In genomic region chr1:171142081-171142450, GRCh38 we compare ENCODE assay signal across 14 cellular contexts. TPM values are rescaled to one million over a fixed set of nuclear protein-coding genes. Genes with fewer than 3 reads are reported as not detected.
DNase-seq lines count a peak whose midpoint lies in the region; ATAC-seq and TF ChIP-seq lines count a peak whose summit lies in the region.
"Had no signal": no experiment of that assay in that cellular context is flagged by ENCODE, and none has a peak within 500 bp of the region (broad histone marks: within the 10 kb centered on the region; RNA-seq: fewer than 3 reads in every experiment).

No MANE protein-coding gene starts in this region.

- intact Hi-C loops in breast epithelium (cut with DNase I; ENCODE audit: low total_unique reads) = no loop called here

- H3K4me3 Mint-ChIP-seq in naive thymus-derived CD8-positive, alpha-beta T cell = no peak overlapping the region
- H3K4me3 Mint-ChIP-seq: CD8-positive, alpha-beta memory T cell; central memory CD8-positive, alpha-beta T cell had no signal

- DNase-seq in ELF-1 (ENCODE audit: low read depth, low spot score) = peak; percentile 24
- DNase-seq in breast epithelium (ENCODE audit: low spot score in 2 of 2) = peak in 1 of 2 donors; percentile 82
- DNase-seq in renal cortical epithelial cell (ENCODE audit: low read depth) = peak; percentile 8
- DNase-seq in HPDE6-E6E7 (ENCODE audit: extremely low spot score) = no peak
- no peak for DNase-seq in SKM-1 treated with dmso at 0.1 percent for 144 hours (lab: John Stamatoyannopoulos, UW; ENCODE audit: unreplicated experiment)
- DNase-seq in NCI-H345 treated with DMSO at 0.1 percent for 48 hours (lab: John Stamatoyannopoulos, UW; ENCODE audit: unreplicated experiment) = no peak
- no peak for DNase-seq in naive thymus-derived CD8-positive, alpha-beta T cell
- DNase-seq: activated CD4-positive, alpha-beta T cell treated with anti-CD3 and anti-CD28 coated beads for 48 hours; CD8-positive, alpha-beta memory T cell; Kasumi-1; kidney glomerular epithelial cell; OCI-M1 had no signal

- ATAC-seq in naive thymus-derived CD8-positive, alpha-beta T cell = no peak

- H3K9me3 ChIP-seq in breast epithelium = no peaks in the 10 kb centered on the region

- peaks cover 0 to 32% (median 15%) of the 10 kb centered on the region in 5 donors for H3K27me3 Mint-ChIP-seq in naive thymus-derived CD8-positive, alpha-beta T cell

- peaks cover 0 to 5% (median 0%) of the 10 kb centered on the region in 9 donors for H3K9me3 Mint-ChIP-seq in naive thymus-derived CD8-positive, alpha-beta T cell
- H3K9me3 Mint-ChIP-seq: central memory CD8-positive, alpha-beta T cell had no signal

- no peak for TF ChIP-seq CTCF in breast epithelium (IDR thresholded peaks at IDR 0.05)

- no peak for TF ChIP-seq POLR2A in breast epithelium (IDR thresholded peaks at IDR 0.05)

- peaks cover 0 to 6% (median 0%) of the 10 kb centered on the region in 4 donors for H3K4me1 Mint-ChIP-seq in naive thymus-derived CD8-positive, alpha-beta T cell
- H3K4me1 Mint-ChIP-seq: CD8-positive, alpha-beta memory T cell; central memory CD8-positive, alpha-beta T cell had no signal

- peaks cover 6 to 16% of the 10 kb centered on the region in 2 donors for H3K4me1 ChIP-seq in breast epithelium

- peak overlapping the region in 1 of 3 donors; percentile 49 for H3K4me3 ChIP-seq in breast epithelium

- H3K27me3 ChIP-seq in breast epithelium (no peaks in the 10 kb centered on the region), layer of hippocampus (ENCODE audit: control insufficient read depth, insufficient read depth, low read length) (no peaks in the 10 kb centered on the region)

- no peaks in the 10 kb centered on the region for H3K36me3 ChIP-seq in breast epithelium

- H3K27ac ChIP-seq in breast epithelium (peak overlapping the region; percentile 85 to 94), layer of hippocampus (ENCODE audit: low read depth, low read length) (peak overlapping the region; percentile 58)

- no peaks in the 10 kb centered on the region for H3K36me3 Mint-ChIP-seq in naive thymus-derived CD8-positive, alpha-beta T cell
- H3K36me3 Mint-ChIP-seq: CD8-positive, alpha-beta memory T cell had no signal

- no peak overlapping the region for H3K27ac Mint-ChIP-seq in naive thymus-derived CD8-positive, alpha-beta T cell
- H3K27ac Mint-ChIP-seq: CD8-positive, alpha-beta memory T cell had no signal

- POLR2A ChIA-PET in naive thymus-derived CD8-positive, alpha-beta T cell (lab: Charles Lee) = no interaction called here

RNA-seq across cellular contexts. Expression of gene FMO2, which starts 43.0 kb away (rescaled TPM):
- total RNA-seq in breast epithelium (100 to 1,000 TPM in 2 of 3 donors, 10 to 100 TPM in 1; 79.5 to 141 (median 132) TPM), renal cortical epithelial cell (not detected in 2 replicates)
- total RNA-seq in naive thymus-derived CD8-positive, alpha-beta T cell = not detected
- not detected for polyA plus RNA-seq in naive thymus-derived CD8-positive, alpha-beta T cell
- total RNA-seq: CD8-positive, alpha-beta memory T cell had no signal
- polyA plus RNA-seq: CD8-positive, alpha-beta memory T cell had no signal

RNA-seq across cellular contexts. Expression of gene FMO3, which starts 51.4 kb away (rescaled TPM):
- total RNA-seq in breast epithelium = 10 to 100 TPM in 1 of 3 donors, 1 to 10 TPM in 2; 5.3 to 19.3 (median 6.1) TPM
- total RNA-seq in renal cortical epithelial cell = 0.05 TPM in 1 of 2 replicates, not detected in the other
- not detected for total RNA-seq in naive thymus-derived CD8-positive, alpha-beta T cell
- polyA plus RNA-seq in naive thymus-derived CD8-positive, alpha-beta T cell = not detected
- total RNA-seq: CD8-positive, alpha-beta memory T cell had no signal
- polyA plus RNA-seq: CD8-positive, alpha-beta memory T cell had no signal

Comparison
In these comparisons a context has a peak if more than half of its experiments do, and no peak if none do; other contexts are left out.
1. DNase-seq: peak in ELF-1 (single experiment) and renal cortical epithelial cell (single experiment); none in HPDE6-E6E7 (single experiment), SKM-1 treated with dmso at 0.1 percent for 144 hours (single experiment), NCI-H345 treated with DMSO at 0.1 percent for 48 hours (single experiment) and naive thymus-derived CD8-positive, alpha-beta T cell (0 of 10).
2. RNA of gene FMO2, which starts 43.0 kb away (total RNA-seq): 79.5 to 141 TPM in breast epithelium; not detected in renal cortical epithelial cell and not detected in naive thymus-derived CD8-positive, alpha-beta T cell; every median in the first group is over 10 times any median in the second.